Comparison of ENCODE assay signal across 1 cellular context in genomic region chr1:46329807-46330206, GRCh38.
A peak's percentile ranks its signal among the peaks of the same experiment; 100 is the strongest.
TF ChIP-seq lines count a peak whose summit lies in the region.

No MANE protein-coding gene starts in this region.

TF ChIP-seq in GM12878, 131 proteins besides CTCF, POLR2A, EP300 and RAD21:
- TF ChIP-seq ZNF687 (IDR thresholded peaks at IDR 0.05) (peak; percentile 10; the same call in 1 of the 2 replicates), RAD51 (IDR thresholded peaks at IDR 0.05) (0 out of 2 replicates have a peak, but pooled peaks have one; percentile 7)
